Comparison of ENCODE assay signal across 22 cellular contexts in the genomic region with DNA sequence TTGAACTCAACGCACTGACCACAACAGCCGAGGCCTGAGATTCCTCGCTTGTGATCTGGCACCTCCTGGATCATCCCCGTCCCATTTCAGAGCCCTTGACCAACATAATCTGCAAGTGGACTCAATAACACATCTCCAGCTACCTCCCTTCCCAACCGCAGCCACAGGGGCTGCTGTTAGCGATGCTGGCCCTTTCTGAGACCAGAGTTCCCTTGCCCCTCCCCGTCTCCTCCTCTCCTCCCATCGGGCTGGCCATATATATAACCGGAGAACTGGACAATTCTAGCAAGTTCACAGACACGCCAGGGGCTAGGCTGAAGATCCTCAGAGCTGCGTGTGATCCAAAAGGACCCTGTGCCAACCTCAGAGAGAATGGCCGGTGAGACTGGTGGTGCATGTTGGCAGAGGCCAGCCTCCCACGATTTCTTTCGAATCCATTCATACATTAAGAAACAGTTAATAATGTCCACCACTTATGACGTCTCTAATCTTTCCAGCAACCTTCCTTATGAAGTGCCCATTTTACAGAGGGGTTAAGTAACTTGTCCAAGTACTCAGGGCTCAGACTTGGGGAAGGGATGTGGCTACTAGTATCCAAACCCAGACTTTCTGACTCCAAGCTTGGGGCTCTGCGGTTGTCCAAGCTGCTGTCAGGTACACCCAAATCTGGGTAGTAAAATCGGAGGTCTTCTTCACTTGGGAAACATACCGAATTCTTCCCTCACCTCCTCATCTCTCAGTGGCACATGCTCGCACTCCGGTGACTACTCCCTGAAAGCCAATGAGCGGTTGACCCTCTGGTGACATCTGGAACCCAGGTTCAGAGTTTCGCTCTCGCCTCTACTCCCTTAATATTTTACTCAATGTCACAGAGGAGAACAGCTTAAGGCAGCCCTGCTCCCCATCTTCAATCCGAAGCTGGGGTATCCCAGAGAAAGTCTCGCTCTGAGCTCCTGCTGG. TPM values are rescaled to one million over a fixed set of nuclear protein-coding genes. Genes with fewer than 3 reads are reported as not detected.
A peak's percentile ranks its signal among the peaks of the same experiment; 100 is the strongest.
DNase-seq lines count a peak whose midpoint lies in the region; ATAC-seq and TF ChIP-seq lines count a peak whose summit lies in the region.
"Had no signal": no experiment of that assay in that cellular context is flagged by ENCODE, and none has a peak within 500 bp of the region (broad histone marks: within the 10 kb centered on the region; RNA-seq: fewer than 3 reads in every experiment).

No MANE protein-coding gene starts in this region.

- H3K36me3 ChIP-seq in HUES64 (ENCODE audit: insufficient read depth, low read length), result no peaks in the 10 kb centered on the region
- H3K36me3 ChIP-seq in smooth muscle cell (ENCODE audit: low read depth), result no peaks in the 10 kb centered on the region
- H3K36me3 ChIP-seq: BLaER1 had no signal

- peaks cover 13 to 18% of the 10 kb centered on the region in 2 donors for H3K9me3 Mint-ChIP-seq in activated naive CD4-positive, alpha-beta T cell treated with anti-CD3 and anti-CD28 coated beads, Interleukin-2, amount 50 U/mL, for 72 hours

- no peak overlapping the region for H2AFZ ChIP-seq in smooth muscle cell (ENCODE audit: low read depth)

- peak overlapping the region; percentile 17; the same call in 1 of the 2 replicates for H3K9ac ChIP-seq in HUES64 (ENCODE audit: low read depth, low read length)
- no peak overlapping the region for H3K9ac ChIP-seq in smooth muscle cell (ENCODE audit: low read depth)
- H3K9ac ChIP-seq: BLaER1 had no signal

- peak overlapping the region; percentile 78 for H3K4me2 ChIP-seq in smooth muscle cell
- H3K4me2 ChIP-seq: BLaER1 had no signal

- no peaks in the 10 kb centered on the region for H3K79me2 ChIP-seq in smooth muscle cell (ENCODE audit: low read depth)

- H3K4me3 ChIP-seq in HUES64 (ENCODE audit: low read length), result peak overlapping the region; percentile 52
- H3K4me3 ChIP-seq in smooth muscle cell, result no peak overlapping the region
- H3K4me3 ChIP-seq: BLaER1, lung had no signal

- H3K9me3 ChIP-seq in HUES64 (ENCODE audit: insufficient read depth, low read depth, low read length), result no peaks in the 10 kb centered on the region
- no peaks in the 10 kb centered on the region for H3K9me3 ChIP-seq in smooth muscle cell (replicated peaks; ENCODE audit: low read depth)

- H3K27me3 ChIP-seq in HUES64 (ENCODE audit: insufficient read depth, low read length), result peaks cover 93% of the 10 kb centered on the region
- H3K27me3 ChIP-seq in smooth muscle cell (ENCODE audit: low read depth), result peaks cover 100% of the 10 kb centered on the region
- H3K27me3 ChIP-seq: BLaER1 had no signal

- no peaks in the 10 kb centered on the region for H3F3A ChIP-seq in smooth muscle cell (ENCODE audit: low read depth)

- no peak for TF ChIP-seq CTCF in smooth muscle cell (IDR thresholded peaks at IDR 0.05; ENCODE audit: borderline replicate concordance, insufficient read depth, poor library complexity, severe bottlenecking)

- no peak overlapping the region for H3K27ac ChIP-seq in HUES64 (ENCODE audit: low read depth, low read length)
- H3K27ac ChIP-seq in smooth muscle cell (ENCODE audit: low read depth), result no peak overlapping the region
- H3K27ac ChIP-seq: BLaER1 had no signal

- H4K20me1 ChIP-seq in smooth muscle cell (ENCODE audit: low read depth), result no peaks in the 10 kb centered on the region
- H4K20me1 ChIP-seq: BLaER1 had no signal

- peak; percentile 63 for DNase-seq in ecto neural progenitor cell (ENCODE audit: low spot score)
- peak; percentile 42 for DNase-seq in iPS-NIHi11 (ENCODE audit: low spot score)
- DNase-seq in smooth muscle cell (lab: John Stamatoyannopoulos, UW; ENCODE audit: unreplicated experiment), result no peak
- no peak for DNase-seq in NCI-H345 (lab: John Stamatoyannopoulos, UW)
- DNase-seq in NCI-H1436 (lab: John Stamatoyannopoulos, UW), result no peak
- no peak for DNase-seq in activated naive CD4-positive, alpha-beta T cell treated with anti-CD3 and anti-CD28 coated beads, Interleukin-2, amount 50 U/mL, for 72 hours (ENCODE audit: low spot score in 2 of 2)
- DNase-seq: activated CD4-positive, alpha-beta T cell treated with anti-CD3 and anti-CD28 coated beads for 4 hours; activated CD8-positive, alpha-beta memory T cell treated with anti-CD3 and anti-CD28 coated beads, Interleukin-2, amount 50 U/mL, for 48 hours; activated gamma-delta T cell treated with Interleukin-2 at 50 U/mL for 16 hours; anterior cingulate cortex; foreskin fibroblast; naive thymus-derived CD4-positive, alpha-beta T cell; NCI-H1930; RPMI8226; stimulated activated CD4-positive, alpha-beta T cell treated with anti-CD3 and anti-CD28 coated beads, Interleukin-4, amount 100 ng/mL, for 4 hours; substantia nigra had no signal

- 8% methylated on average over 25 of the region's 25 CpGs for WGBS in HUES64
- WGBS in smooth muscle cell (ENCODE audit: low lambda C conversion rate), result 12% methylated on average over 25 of the region's 25 CpGs

- H3K4me1 ChIP-seq in HUES64 (ENCODE audit: insufficient read depth, low read length) (peaks cover 46% of the 10 kb centered on the region), smooth muscle cell (ENCODE audit: low read depth) (peaks cover 49% of the 10 kb centered on the region)
- H3K4me1 ChIP-seq: BLaER1 had no signal

- no peak overlapping the region for H3K27ac Mint-ChIP-seq in activated naive CD4-positive, alpha-beta T cell treated with anti-CD3 and anti-CD28 coated beads, Interleukin-2, amount 50 U/mL, for 72 hours
- H3K27ac Mint-ChIP-seq: naive thymus-derived CD4-positive, alpha-beta T cell had no signal

- ATAC-seq in activated naive CD4-positive, alpha-beta T cell treated with anti-CD3 and anti-CD28 coated beads, Interleukin-2, amount 50 U/mL, for 72 hours, result no peak
- ATAC-seq: naive thymus-derived CD4-positive, alpha-beta T cell had no signal

- peaks cover 20 to 30% of the 10 kb centered on the region in 2 donors for H3K36me3 Mint-ChIP-seq in activated naive CD4-positive, alpha-beta T cell treated with anti-CD3 and anti-CD28 coated beads, Interleukin-2, amount 50 U/mL, for 72 hours

RNA-seq across cellular contexts. Expression of gene FEZF1, which starts 11.2 kb away (rescaled TPM):
- 3.4 TPM for polyA plus RNA-seq in HUES64 (2013, experiment 1 of 2)
- 3.5 TPM for polyA plus RNA-seq in HUES64 (2013, experiment 2 of 2)
- total RNA-seq in smooth muscle cell, result not detected in 2 replicates
- 0.18 TPM in 1 of 2 replicates, not detected in the other for polyA plus RNA-seq in smooth muscle cell
- not detected for total RNA-seq in activated naive CD4-positive, alpha-beta T cell treated with anti-CD3 and anti-CD28 coated beads, Interleukin-2, amount 50 U/mL, for 72 hours
- total RNA-seq: chondrocyte; naive thymus-derived CD4-positive, alpha-beta T cell; posterior vena cava had no signal
- polyA plus RNA-seq: naive thymus-derived CD4-positive, alpha-beta T cell; small intestine had no signal

Comparison
In these comparisons a context has a peak if more than half of its experiments do, and no peak if none do; other contexts are left out.
1. DNase-seq: peak in ecto neural progenitor cell (single experiment) and iPS-NIHi11 (single experiment); none in smooth muscle cell (single experiment), NCI-H345 (single experiment), NCI-H1436 (single experiment) and activated naive CD4-positive, alpha-beta T cell treated with anti-CD3 and anti-CD28 coated beads, Interleukin-2, amount 50 U/mL, for 72 hours (0 of 2).